ENCODE assay signal across 1 cellular context in the genomic region with DNA sequence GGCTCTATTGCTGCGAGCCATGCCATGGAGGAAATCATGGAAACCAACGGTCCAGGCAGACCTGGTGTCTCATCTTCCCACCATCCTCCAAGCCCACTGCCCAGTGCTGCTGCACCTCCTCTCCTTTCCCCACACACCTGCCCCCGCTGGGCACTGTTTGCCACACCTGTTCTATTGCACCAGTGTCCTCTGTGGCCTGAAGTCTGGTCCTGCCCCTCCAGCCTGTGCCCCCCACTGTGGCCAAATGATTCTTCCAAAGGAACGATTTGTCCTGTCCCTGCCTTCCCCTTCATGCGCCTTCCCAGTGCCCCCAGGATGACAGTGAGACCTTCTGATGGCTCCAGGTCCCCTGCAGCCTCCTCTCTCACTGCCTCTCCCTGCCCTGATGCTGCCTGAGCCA.
TF ChIP-seq lines count a peak whose summit lies in the region.

No MANE protein-coding gene starts in this region.

TF ChIP-seq in H1, 55 proteins besides CTCF, POLR2A, EP300 and RAD21:
- TF ChIP-seq SAP30 (IDR thresholded peaks at IDR 0.05; ENCODE audit: insufficient read depth, insufficient replicate concordance, low read length) = no peak
